In genomic region chr2:9211496-9211895, GRCh38 we compare ENCODE assay signal across 13 cellular contexts. TPM values are rescaled to one million over a fixed set of nuclear protein-coding genes. Genes with fewer than 3 reads are reported as not detected.
DNase-seq lines count a peak whose midpoint lies in the region; FAIRE-seq and TF ChIP-seq lines count a peak whose summit lies in the region.
"Had no signal": no experiment of that assay in that cellular context is flagged by ENCODE, and none has a peak within 500 bp of the region (broad histone marks: within the 10 kb centered on the region; RNA-seq: fewer than 3 reads in every experiment).

No MANE protein-coding gene starts in this region.

- H3K27me3 Mint-ChIP-seq in HFFc6 (ENCODE audit: insufficient read depth), result no peaks in the 10 kb centered on the region; the same call in 1 of the 2 replicates

- no peaks in the 10 kb centered on the region for H4K20me1 ChIP-seq in MM.1S (ENCODE audit: insufficient read depth, low read length)

- no peak overlapping the region for H3K4me2 ChIP-seq in MM.1S (ENCODE audit: low read depth, low read length)

- H3K4me3 ChIP-seq in kidney (ENCODE audit: low read length in 2 of 2), result no peak overlapping the region
- H3K4me3 ChIP-seq in stomach, result no peak overlapping the region
- H3K4me3 ChIP-seq in MM.1S (ENCODE audit: low read length), result no peak overlapping the region

- H3F3A ChIP-seq in MM.1S (ENCODE audit: insufficient read depth, low read length), result peaks cover 5% of the 10 kb centered on the region; the same call in 1 of the 2 replicates

- no peak for TF ChIP-seq CTCF in HFFc6 (IDR thresholded peaks at IDR 0.05)
- TF ChIP-seq CTCF in kidney (IDR thresholded peaks at IDR 0.05; ENCODE audit: borderline replicate concordance, extremely low read depth, insufficient read depth), result no peak
- TF ChIP-seq CTCF in stomach (IDR thresholded peaks at IDR 0.05), result no peak
- no peak for TF ChIP-seq CTCF in MM.1S (IDR thresholded peaks at IDR 0.05; ENCODE audit: low read length)

- no peaks in the 10 kb centered on the region for H3K36me3 ChIP-seq in kidney (ENCODE audit: control insufficient read depth in 1 of 2, insufficient read depth in 2 of 2, low read length in 2 of 2)
- H3K36me3 ChIP-seq in stomach, result no peaks in the 10 kb centered on the region
- no peaks in the 10 kb centered on the region for H3K36me3 ChIP-seq in MM.1S (replicated peaks; ENCODE audit: insufficient read depth, low read length)

- H2AFZ ChIP-seq in MM.1S (ENCODE audit: low read length), result no peak overlapping the region

- H3K4me1 ChIP-seq in kidney (ENCODE audit: control insufficient read depth in 1 of 2, insufficient read depth in 1 of 2, low read depth in 1 of 2, low read length in 2 of 2) (peaks cover 33 to 36% of the 10 kb centered on the region in 2 donors), stomach (peaks cover 49 to 89% (median 72%) of the 10 kb centered on the region in 4 donors), MM.1S (ENCODE audit: low read length) (peaks cover 3% of the 10 kb centered on the region; the same call in 1 of the 2 replicates)

- DNase-seq in HFFc6 (no peak), caudate nucleus (lab: John Stamatoyannopoulos, UW) (no peak), kidney (no peak), stomach (no peak), MM.1S (no peak), 8988T (no peak), NCI-H1436 treated with DMSO at 0.1 percent for 48 hours (lab: John Stamatoyannopoulos, UW) (no peak)
- no peak for DNase-seq in stimulated activated CD8-positive, alpha-beta memory T cell treated with anti-CD3 and anti-CD28 coated beads, Interleukin-4, amount 100 ng/mL, for 48 hours
- DNase-seq: activated CD4-positive, alpha-beta T cell treated with anti-CD3 and anti-CD28 coated beads for 36 hours; erythroblast; nephron progenitor cell had no signal

- H3K27ac Mint-ChIP-seq in HFFc6, result peak overlapping the region; percentile 74; the same call in 1 of the 2 replicates
- H3K27ac Mint-ChIP-seq: activated CD4-positive, alpha-beta T cell treated with anti-CD3 and anti-CD28 coated beads for 36 hours; nephron progenitor cell had no signal

- no peak for TF ChIP-seq EP300 in stomach (IDR thresholded peaks at IDR 0.05)

- intact Hi-C loops in kidney (cut with DNase I), result no loop called here
- intact Hi-C loops in stomach (cut with DNase I; ENCODE audit: low total_unique reads), result no loop called here

- H3K4me3 Mint-ChIP-seq in HFFc6, result no peak overlapping the region
- H3K4me3 Mint-ChIP-seq: activated CD4-positive, alpha-beta T cell treated with anti-CD3 and anti-CD28 coated beads for 36 hours; CD14-positive monocyte; nephron progenitor cell had no signal

- H3K27ac ChIP-seq in caudate nucleus (ENCODE audit: low read depth, low read length), result peak overlapping the region; percentile 86
- H3K27ac ChIP-seq in kidney (ENCODE audit: low read depth in 2 of 2, low read length in 2 of 2), result peak overlapping the region; percentile 49 to 76
- peak overlapping the region; percentile 75 to 94 (median 90) for H3K27ac ChIP-seq in stomach
- no peak overlapping the region for H3K27ac ChIP-seq in MM.1S (ENCODE audit: low read length)

- peaks cover 26% of the 10 kb centered on the region for H3K79me2 ChIP-seq in MM.1S (ENCODE audit: low read length)

- peaks cover 59% of the 10 kb centered on the region for H3K4me1 Mint-ChIP-seq in HFFc6 (ENCODE audit: low read depth)

- no peak for TF ChIP-seq POLR2A in stomach (IDR thresholded peaks at IDR 0.05)

- peaks cover 23% of the 10 kb centered on the region for H3K36me3 Mint-ChIP-seq in HFFc6 (ENCODE audit: low read depth)

- 25 to 40% (median 29%) methylated on average over 4 of the region's 4 CpGs for WGBS in stomach, 5 donors

- no peak for FAIRE-seq in kidney (lab: Jason Lieb, UNC)
- FAIRE-seq: GM18507 had no signal

- no peaks in the 10 kb centered on the region for H3K9me2 ChIP-seq in MM.1S (replicated peaks; ENCODE audit: insufficient read depth, low read length)

- H3K9ac ChIP-seq in kidney (ENCODE audit: low read length in 2 of 2) (peak overlapping the region in 1 of 2 donors; percentile 22), MM.1S (ENCODE audit: low read length) (no peak overlapping the region)

- peaks cover 0 to 12% (median 0%) of the 10 kb centered on the region in 3 donors for H3K27me3 ChIP-seq in stomach
- no peaks in the 10 kb centered on the region for H3K27me3 ChIP-seq in MM.1S (replicated peaks; ENCODE audit: insufficient read depth, low read length)

- no peaks in the 10 kb centered on the region for H3K9me3 ChIP-seq in kidney (ENCODE audit: control insufficient read depth in 1 of 2, low read length in 2 of 2)
- no peaks in the 10 kb centered on the region for H3K9me3 ChIP-seq in stomach
- no peaks in the 10 kb centered on the region for H3K9me3 ChIP-seq in MM.1S (replicated peaks; ENCODE audit: insufficient read depth, low read length)

- no peaks in the 10 kb centered on the region for H3K9me3 Mint-ChIP-seq in HFFc6
- H3K9me3 Mint-ChIP-seq: nephron progenitor cell had no signal

RNA-seq across cellular contexts. Expression of gene ASAP2, which starts 4.9 kb away (rescaled TPM):
- total RNA-seq in HFFc6 (2021; fragmentation: NEBNext Ultra II Directional; extraction: Animal tissue kit (Norgen Biotek cat#: 25700)), result 10 to 100 TPM; 31.2 to 37.4 (median 34.3) TPM
- 54.8 TPM for total RNA-seq in kidney
- polyA plus RNA-seq in kidney (ENCODE audit: insufficient read depth, low read depth, low replicate concordance), result 26.2 TPM
- 10 to 100 TPM; 32.1 to 55.4 (median 37.1) TPM for total RNA-seq in stomach
- 10 to 100 TPM in 1 of 3 donors, 1 to 10 TPM in 2; 9.7 to 25.1 (median 9.8) TPM for polyA plus RNA-seq in stomach
